Comparison of ENCODE assay signal across 1 cellular context in genomic region chr22:44683881-44684280, GRCh38.
TF ChIP-seq lines count a peak whose summit lies in the region.

No MANE protein-coding gene starts in this region.

TF ChIP-seq in GM12878, 131 proteins besides CTCF, POLR2A, EP300 and RAD21:
- TF ChIP-seq RUNX3 (IDR thresholded peaks at IDR 0.05; ENCODE audit: low read length) (no peak), ZNF687 (IDR thresholded peaks at IDR 0.05) (no peak), JUND (IDR thresholded peaks at IDR 0.05; ENCODE audit: low read depth, low read length) (no peak), CEBPB (IDR thresholded peaks at IDR 0.05; ENCODE audit: borderline replicate concordance in 1 of 2, low read depth in 2 of 2, low read length in 2 of 2) (no peak), STAT3 (IDR thresholded peaks at IDR 0.05; ENCODE audit: low read depth, low read length) (no peak), ZNF24 (IDR thresholded peaks at IDR 0.05) (no peak), TAF1 (IDR thresholded peaks at IDR 0.05; ENCODE audit: borderline replicate concordance, low read depth, low read length) (no peak), MXI1 (IDR thresholded peaks at IDR 0.05; ENCODE audit: low read depth, low read length) (no peak), EED (IDR thresholded peaks at IDR 0.05; ENCODE audit: low read depth) (no peak), MEF2B (IDR thresholded peaks at IDR 0.05; ENCODE audit: partially characterized antibody, poor library complexity, severe bottlenecking) (no peak)
- TF ChIP-seq, protein P1, sequence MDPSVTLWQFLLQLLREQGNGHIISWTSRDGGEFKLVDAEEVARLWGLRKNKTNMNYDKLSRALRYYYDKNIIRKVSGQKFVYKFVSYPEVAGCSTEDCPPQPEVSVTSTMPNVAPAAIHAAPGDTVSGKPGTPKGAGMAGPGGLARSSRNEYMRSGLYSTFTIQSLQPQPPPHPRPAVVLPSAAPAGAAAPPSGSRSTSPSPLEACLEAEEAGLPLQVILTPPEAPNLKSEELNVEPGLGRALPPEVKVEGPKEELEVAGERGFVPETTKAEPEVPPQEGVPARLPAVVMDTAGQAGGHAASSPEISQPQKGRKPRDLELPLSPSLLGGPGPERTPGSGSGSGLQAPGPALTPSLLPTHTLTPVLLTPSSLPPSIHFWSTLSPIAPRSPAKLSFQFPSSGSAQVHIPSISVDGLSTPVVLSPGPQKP (IDR thresholded peaks at IDR 0.05; ENCODE audit: low read depth, low read length), result no peak
- TF ChIP-seq, protein P2, sequence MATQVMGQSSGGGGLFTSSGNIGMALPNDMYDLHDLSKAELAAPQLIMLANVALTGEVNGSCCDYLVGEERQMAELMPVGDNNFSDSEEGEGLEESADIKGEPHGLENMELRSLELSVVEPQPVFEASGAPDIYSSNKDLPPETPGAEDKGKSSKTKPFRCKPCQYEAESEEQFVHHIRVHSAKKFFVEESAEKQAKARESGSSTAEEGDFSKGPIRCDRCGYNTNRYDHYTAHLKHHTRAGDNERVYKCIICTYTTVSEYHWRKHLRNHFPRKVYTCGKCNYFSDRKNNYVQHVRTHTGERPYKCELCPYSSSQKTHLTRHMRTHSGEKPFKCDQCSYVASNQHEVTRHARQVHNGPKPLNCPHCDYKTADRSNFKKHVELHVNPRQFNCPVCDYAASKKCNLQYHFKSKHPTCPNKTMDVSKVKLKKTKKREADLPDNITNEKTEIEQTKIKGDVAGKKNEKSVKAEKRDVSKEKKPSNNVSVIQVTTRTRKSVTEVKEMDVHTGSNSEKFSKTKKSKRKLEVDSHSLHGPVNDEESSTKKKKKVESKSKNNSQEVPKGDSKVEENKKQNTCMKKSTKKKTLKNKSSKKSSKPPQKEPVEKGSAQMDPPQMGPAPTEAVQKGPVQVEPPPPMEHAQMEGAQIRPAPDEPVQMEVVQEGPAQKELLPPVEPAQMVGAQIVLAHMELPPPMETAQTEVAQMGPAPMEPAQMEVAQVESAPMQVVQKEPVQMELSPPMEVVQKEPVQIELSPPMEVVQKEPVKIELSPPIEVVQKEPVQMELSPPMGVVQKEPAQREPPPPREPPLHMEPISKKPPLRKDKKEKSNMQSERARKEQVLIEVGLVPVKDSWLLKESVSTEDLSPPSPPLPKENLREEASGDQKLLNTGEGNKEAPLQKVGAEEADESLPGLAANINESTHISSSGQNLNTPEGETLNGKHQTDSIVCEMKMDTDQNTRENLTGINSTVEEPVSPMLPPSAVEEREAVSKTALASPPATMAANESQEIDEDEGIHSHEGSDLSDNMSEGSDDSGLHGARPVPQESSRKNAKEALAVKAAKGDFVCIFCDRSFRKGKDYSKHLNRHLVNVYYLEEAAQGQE (IDR thresholded peaks at IDR 0.05; ENCODE audit: low read depth, low read length), result no peak
